In genomic region chr11:75814369-75814685, GRCh38 we compare ENCODE assay signal across 8 cellular contexts. TPM values are rescaled to one million over a fixed set of nuclear protein-coding genes. Genes with fewer than 3 reads are reported as not detected.
DNase-seq lines count a peak whose midpoint lies in the region; ATAC-seq and TF ChIP-seq lines count a peak whose summit lies in the region.

No MANE protein-coding gene starts in this region.

- H3K27ac Mint-ChIP-seq in naive B cell = peak overlapping the region in 5 of 6 donors; percentile 89 to 99 (median 98)

- DNase-seq in NCI-H82 treated with DMSO at 0.1 percent for 48 hours (lab: John Stamatoyannopoulos, UW; ENCODE audit: unreplicated experiment) (peak; percentile 61), NCI-H82 (lab: John Stamatoyannopoulos, UW) (no peak), NCI-H2029 treated with DMSO at 0.1 percent for 48 hours (lab: John Stamatoyannopoulos, UW) (peak; percentile 73), choroid plexus epithelial cell (ENCODE audit: low read depth) (no peak), naive B cell (no peak), HuH-7.5 (ENCODE audit: low spot score) (no peak)
- no peak for DNase-seq in stimulated activated CD4-positive, alpha-beta T cell treated with anti-CD3 and anti-CD28 coated beads, Interleukin-15, amount 100 ng/mL, for 24 hours

- no peak for TF ChIP-seq CTCF in HEK293 (tag by site-specific recombination; IDR thresholded peaks at IDR 0.05)
- no peak for TF ChIP-seq CTCF in choroid plexus epithelial cell (conservative IDR thresholded peaks at IDR 0.05; ENCODE audit: low read depth, low read length)

- CTCF ChIA-PET in HEK293 (lab: Yijun Ruan, JAX) = interaction anchor here (0.6 to 2.1 kb wide), 6 partner anchors 8 to 394 kb away, joined by 3 to 14 read pairs (median 4); no protein-coding TSS in a partner anchor

- H3K9me3 Mint-ChIP-seq in naive B cell = peaks cover 0 to 1% (median 0%) of the 10 kb centered on the region in 7 donors

- H3K36me3 Mint-ChIP-seq in naive B cell = no peaks in the 10 kb centered on the region

- H3K4me3 ChIP-seq in HEK293 (ENCODE audit: low read depth, low read length) = peak overlapping the region; percentile 90
- H3K4me3 ChIP-seq in choroid plexus epithelial cell (ENCODE audit: low read depth, low read length) = peak overlapping the region; percentile 85

- H3K36me3 ChIP-seq in HEK293 (ENCODE audit: control insufficient read depth in 2 of 2, insufficient read depth in 1 of 2, low read length in 2 of 2) = no peaks in the 10 kb centered on the region

- peak overlapping the region in 1 of 8 donors; percentile 98 for H3K4me3 Mint-ChIP-seq in naive B cell

- H3K27ac ChIP-seq in HEK293 (ENCODE audit: extremely low read depth, low read depth, low read length) = no peak overlapping the region

- peak; percentile 36 to 37 for ATAC-seq in naive B cell (ENCODE audit: low read depth in 2 of 2)

- no peaks in the 10 kb centered on the region for H3K9me3 ChIP-seq in HEK293 (ENCODE audit: control insufficient read depth, insufficient read depth, low read depth, low read length)

- H3K27me3 Mint-ChIP-seq in naive B cell = no peaks in the 10 kb centered on the region

- H3K4me1 ChIP-seq in HEK293 (ENCODE audit: control insufficient read depth, insufficient read depth, low read length) = no peaks in the 10 kb centered on the region

- POLR2A ChIA-PET in HEK293 (lab: Yijun Ruan, JAX) = interaction anchor here (1.5 kb wide), 1 partner anchor 393 kb away, joined by 4 read pairs; no protein-coding TSS in a partner anchor

- peaks cover 19 to 32% (median 26%) of the 10 kb centered on the region in 3 donors for H3K4me1 Mint-ChIP-seq in naive B cell

TF ChIP-seq in HEK293, 187 proteins besides CTCF, POLR2A, EP300 and RAD21:
- no peak for TF ChIP-seq FEZF1 (tag by site-specific recombination; IDR thresholded peaks at IDR 0.05)
- no peak for TF ChIP-seq ZNF501 (tag by site-specific recombination; IDR thresholded peaks at IDR 0.05)
- TF ChIP-seq ZNF335 (tag by site-specific recombination; conservative IDR thresholded peaks at IDR 0.05) = peak; percentile 77
- no peak for TF ChIP-seq GFI1B (tag by site-specific recombination; IDR thresholded peaks at IDR 0.05)
- TF ChIP-seq ZNF777 (tag by site-specific recombination; IDR thresholded peaks at IDR 0.05; ENCODE audit: borderline replicate concordance) = peak; percentile 56; the same call in 1 of the 2 replicates

RNA-seq across cellular contexts. Expression of gene UVRAG, which starts 0.7 kb away (rescaled TPM):
- 10 to 100 TPM; 39.6 to 94.0 (median 70.8) TPM for polyA plus RNA-seq in naive B cell (ENCODE audit: low read depth in 6 of 6)

RNA-seq across cellular contexts. Expression of gene DGAT2, which starts 45.7 kb away (rescaled TPM):
- polyA plus RNA-seq in naive B cell (ENCODE audit: low read depth in 6 of 6) = 10 to 100 TPM in 2 of 6 donors, 1 to 10 TPM in 4; 3.1 to 14.6 (median 7.6) TPM

Comparison
In these comparisons a context has a peak if more than half of its experiments do, and no peak if none do; other contexts are left out.
1. DNase-seq: peak in NCI-H82 treated with DMSO at 0.1 percent for 48 hours (single experiment) and NCI-H2029 treated with DMSO at 0.1 percent for 48 hours (single experiment); none in NCI-H82 (single experiment), choroid plexus epithelial cell (single experiment), naive B cell (single experiment), HuH-7.5 (single experiment) and stimulated activated CD4-positive, alpha-beta T cell treated with anti-CD3 and anti-CD28 coated beads, Interleukin-15, amount 100 ng/mL, for 24 hours (single experiment).